Comparison of ENCODE assay signal across 23 cellular contexts in genomic region chr14:67859169-67859749, GRCh38.
"Had no signal": no experiment of that assay in that cellular context is flagged by ENCODE, and none has a peak within 500 bp of the region (broad histone marks: within the 10 kb centered on the region; RNA-seq: fewer than 3 reads in every experiment).

No MANE protein-coding gene starts in this region.

- H3K4me3 Mint-ChIP-seq: dendritic cell treated with granulocyte-macrophage colony-stimulating factor and Interleukin-4, amounts not matched to agents 40 ng/mL and 50 ng/mL, for 4 days; endodermal cell; naive thymus-derived CD8-positive, alpha-beta T cell; neural crest cell; stimulated activated naive B cell treated with anti-CD40 and anti-IgM and Interleukin-4, amounts not matched to agents 10 μg/mL and 1 μg/mL and 100 μg/mL, for 72 hours; stimulated activated naive CD8-positive, alpha-beta T cell treated with anti-CD3 and anti-CD28 coated beads, Interleukin-15, amount 100 ng/mL, for 72 hours had no signal

- H3K4me1 ChIP-seq: right atrium auricular region, sigmoid colon, testis, tibial nerve, upper lobe of right lung had no signal

- DNase-seq: effector CD4-positive, alpha-beta T cell; endodermal cell; foreskin melanocyte; heart left ventricle; hypothalamus; islet precursor cell; mucosa of descending colon; naive thymus-derived CD8-positive, alpha-beta T cell; posterior cingulate gyrus; sigmoid colon; stimulated activated CD4-positive, alpha-beta T cell treated with anti-CD3 and anti-CD28 coated beads, Interleukin-2, amount 100 ng/mL, for 24 hours; stimulated activated CD4-positive, alpha-beta T cell treated with anti-CD3 and anti-CD28 coated beads, Interleukin-4, amount 100 ng/mL, for 4 hours; stimulated activated naive B cell treated with anti-CD40 and anti-IgM and Interleukin-4, amounts not matched to agents 10 μg/mL and 1 μg/mL and 100 μg/mL, for 72 hours; stimulated activated naive CD8-positive, alpha-beta T cell treated with anti-CD3 and anti-CD28 coated beads, Interleukin-15, amount 100 ng/mL, for 72 hours; testis; upper lobe of right lung had no signal

- ATAC-seq: heart left ventricle; left lobe of liver; mucosa of descending colon; naive thymus-derived CD8-positive, alpha-beta T cell; stimulated activated naive CD8-positive, alpha-beta T cell treated with anti-CD3 and anti-CD28 coated beads, Interleukin-15, amount 100 ng/mL, for 72 hours; upper lobe of right lung had no signal

- H3K27ac Mint-ChIP-seq: endodermal cell; stimulated activated naive B cell treated with anti-CD40 and anti-IgM and Interleukin-4, amounts not matched to agents 10 μg/mL and 1 μg/mL and 100 μg/mL, for 72 hours; stimulated activated naive CD8-positive, alpha-beta T cell treated with anti-CD3 and anti-CD28 coated beads, Interleukin-15, amount 100 ng/mL, for 72 hours had no signal

- H3K9me3 ChIP-seq: heart left ventricle, mucosa of descending colon, right atrium auricular region, sigmoid colon, testis, tibial nerve, upper lobe of right lung had no signal

- H3K9me3 Mint-ChIP-seq: dendritic cell treated with granulocyte-macrophage colony-stimulating factor and Interleukin-4, amounts not matched to agents 40 ng/mL and 50 ng/mL, for 4 days; endodermal cell; naive thymus-derived CD8-positive, alpha-beta T cell; neural crest cell; stimulated activated naive B cell treated with anti-CD40 and anti-IgM and Interleukin-4, amounts not matched to agents 10 μg/mL and 1 μg/mL and 100 μg/mL, for 72 hours; stimulated activated naive CD8-positive, alpha-beta T cell treated with anti-CD3 and anti-CD28 coated beads, Interleukin-15, amount 100 ng/mL, for 72 hours had no signal

- H3K36me3 ChIP-seq: heart left ventricle, right atrium auricular region, sigmoid colon, tibial nerve, upper lobe of right lung had no signal

- FAIRE-seq: colon had no signal

- H3K27me3 ChIP-seq: heart left ventricle, right atrium auricular region, sigmoid colon, testis, tibial nerve, upper lobe of right lung had no signal

- H3K4me1 Mint-ChIP-seq: neural crest cell had no signal

- H3K27ac ChIP-seq: heart left ventricle, right atrium auricular region, sigmoid colon, skin epidermis, testis, tibial nerve, upper lobe of right lung had no signal

- H3K4me3 ChIP-seq: heart left ventricle, mucosa of descending colon, right atrium auricular region, sigmoid colon, skin epidermis, testis, tibial nerve, upper lobe of right lung had no signal

- H3K27me3 Mint-ChIP-seq: dendritic cell treated with granulocyte-macrophage colony-stimulating factor and Interleukin-4, amounts not matched to agents 40 ng/mL and 50 ng/mL, for 4 days; naive thymus-derived CD8-positive, alpha-beta T cell; stimulated activated naive B cell treated with anti-CD40 and anti-IgM and Interleukin-4, amounts not matched to agents 10 μg/mL and 1 μg/mL and 100 μg/mL, for 72 hours; stimulated activated naive CD8-positive, alpha-beta T cell treated with anti-CD3 and anti-CD28 coated beads, Interleukin-15, amount 100 ng/mL, for 72 hours had no signal
